11 cellular contexts compared by ENCODE assay signal in genomic region chr10:11148131-11148530, GRCh38.
DNase-seq lines count a peak whose midpoint lies in the region; ATAC-seq and TF ChIP-seq lines count a peak whose summit lies in the region.
"Had no signal": no experiment of that assay in that cellular context is flagged by ENCODE, and none has a peak within 500 bp of the region (broad histone marks: within the 10 kb centered on the region; RNA-seq: fewer than 3 reads in every experiment).

No MANE protein-coding gene starts in this region.

- CTCF ChIA-PET in CD8-positive, alpha-beta memory T cell (lab: Charles Lee), result interaction anchor here (3.1 to 10.8 kb wide), 3 partner anchors 11 to 30 kb away, joined by 20 to 288 read pairs (median 36); no protein-coding TSS in a partner anchor
- CTCF ChIA-PET in mammary epithelial cell (lab: Charles Lee; ENCODE audit: low non-redundant PET), result no interaction called here

- H3K79me2 ChIP-seq in mammary epithelial cell (ENCODE audit: insufficient read depth, low read length), result no peaks in the 10 kb centered on the region

- H3K27ac Mint-ChIP-seq in CD8-positive, alpha-beta memory T cell, result peak overlapping the region; percentile 97 to 100 (median 99)
- peak overlapping the region; percentile 98 to 99 for H3K27ac Mint-ChIP-seq in effector memory CD8-positive, alpha-beta T cell

- ATAC-seq in effector memory CD8-positive, alpha-beta T cell (replicated peaks), result no peak
- peak; percentile 82 to 85 for ATAC-seq in gastrocnemius medialis
- ATAC-seq in HG03460 (IDR thresholded peaks at IDR 0.05; ENCODE audit: unreplicated experiment), result no peak
- ATAC-seq in GM21619 (IDR thresholded peaks at IDR 0.05; ENCODE audit: unreplicated experiment), result no peak

- H3K27ac ChIP-seq in CD8-positive, alpha-beta memory T cell (ENCODE audit: low read depth, low read length), result peak overlapping the region; percentile 14
- H3K27ac ChIP-seq in KOPT-K1 (ENCODE audit: low read depth, low read length, poor library complexity, severe bottlenecking) (peak overlapping the region; percentile 87), gastrocnemius medialis (peak overlapping the region; percentile 42 to 66 (median 54)), mammary epithelial cell (ENCODE audit: insufficient read depth, low read depth, low read length) (no peak overlapping the region)

- no peaks in the 10 kb centered on the region for H3K27me3 Mint-ChIP-seq in CD8-positive, alpha-beta memory T cell
- no peaks in the 10 kb centered on the region for H3K27me3 Mint-ChIP-seq in effector memory CD8-positive, alpha-beta T cell
- H3K27me3 Mint-ChIP-seq: dendritic cell treated with granulocyte-macrophage colony-stimulating factor and Interleukin-4, amounts not matched to agents 40 ng/mL and 50 ng/mL, for 4 days had no signal

- H3K4me3 Mint-ChIP-seq in CD8-positive, alpha-beta memory T cell, result peak overlapping the region; percentile 77 to 85 (median 81)
- peak overlapping the region; percentile 81 to 85 for H3K4me3 Mint-ChIP-seq in effector memory CD8-positive, alpha-beta T cell
- H3K4me3 Mint-ChIP-seq: dendritic cell treated with granulocyte-macrophage colony-stimulating factor and Interleukin-4, amounts not matched to agents 40 ng/mL and 50 ng/mL, for 4 days had no signal

- H3K9me3 ChIP-seq in CD8-positive, alpha-beta memory T cell (ENCODE audit: low read length), result no peaks in the 10 kb centered on the region
- no peaks in the 10 kb centered on the region for H3K9me3 ChIP-seq in KOPT-K1 (ENCODE audit: insufficient read depth, low read length, poor library complexity, severe bottlenecking)
- H3K9me3 ChIP-seq in gastrocnemius medialis, result no peaks in the 10 kb centered on the region
- peaks cover 4% of the 10 kb centered on the region for H3K9me3 ChIP-seq in mammary epithelial cell (replicated peaks; ENCODE audit: insufficient read depth, low read length)
- H3K9me3 ChIP-seq: Caco-2 had no signal

- H3K9me3 Mint-ChIP-seq in CD8-positive, alpha-beta memory T cell, result no peaks in the 10 kb centered on the region
- no peaks in the 10 kb centered on the region for H3K9me3 Mint-ChIP-seq in effector memory CD8-positive, alpha-beta T cell

- no TSS peak for BruUV-seq in mammary epithelial cell (replicated peaks; lab: Mats Ljungman, UMichigan)

- TF ChIP-seq CTCF in gastrocnemius medialis (IDR thresholded peaks at IDR 0.05 in 4 of 5, conservative IDR thresholded peaks at IDR 0.05 in 1 of 5), result no peak
- no peak for TF ChIP-seq CTCF in mammary epithelial cell (conservative IDR thresholded peaks at IDR 0.05 in 1 of 2, IDR thresholded peaks at IDR 0.05 in 1 of 2; ENCODE audit: extremely low read depth in 1 of 2, insufficient read depth in 1 of 2, low read depth in 1 of 2, low read length in 2 of 2)

- TF ChIP-seq POLR2A in gastrocnemius medialis (IDR thresholded peaks at IDR 0.05), result no peak

- peaks cover 100% of the 10 kb centered on the region for H3K4me1 ChIP-seq in CD8-positive, alpha-beta memory T cell (ENCODE audit: insufficient read depth, low read length)
- H3K4me1 ChIP-seq in gastrocnemius medialis, result peaks cover 46 to 55% of the 10 kb centered on the region in 2 donors
- no peaks in the 10 kb centered on the region for H3K4me1 ChIP-seq in mammary epithelial cell (ENCODE audit: insufficient read depth, low read length)
- H3K4me1 ChIP-seq: Caco-2 had no signal

- intact Hi-C loops in gastrocnemius medialis (cut with DNase I; ENCODE audit: low total_unique reads) (loop anchor here (5.0 kb wide), 1 partner anchor 44 kb away; no protein-coding TSS in a partner anchor), mammary epithelial cell (cut with micrococcal nuclease) (no loop called here)

- 71% methylated on average over 6 of the region's 6 CpGs for WGBS in mammary epithelial cell (ENCODE audit: low coverage, missing lambda C conversion rate)

- peak overlapping the region; percentile 10 for H3K4me3 ChIP-seq in CD8-positive, alpha-beta memory T cell (ENCODE audit: low read length)
- H3K4me3 ChIP-seq in gastrocnemius medialis (no peak overlapping the region), mammary epithelial cell (replicated peaks in 1 of 3; ENCODE audit: insufficient read depth in 1 of 3, low read depth in 2 of 3, low read length in 3 of 3) (no peak overlapping the region)

- peaks cover 98 to 100% (median 100%) of the 10 kb centered on the region in 3 donors for H3K4me1 Mint-ChIP-seq in CD8-positive, alpha-beta memory T cell
- peaks cover 81 to 92% of the 10 kb centered on the region in 2 donors for H3K4me1 Mint-ChIP-seq in effector memory CD8-positive, alpha-beta T cell (ENCODE audit: low read depth in 2 of 2)

- dilution Hi-C loops in mammary epithelial cell (cut with HindIII; ENCODE audit: low sequenced_read_pairs), result no loop called here

- no peak overlapping the region for H3K9ac ChIP-seq in mammary epithelial cell (ENCODE audit: insufficient read depth, low read length)

- no peak for DNase-seq in CD8-positive, alpha-beta memory T cell
- no peak for DNase-seq in effector memory CD8-positive, alpha-beta T cell
- DNase-seq in gastrocnemius medialis (peak in 1 of 2 donors; percentile 41), mammary epithelial cell (no peak)
- DNase-seq: Caco-2; NCI-H1105 treated with DMSO at 0.1 percent for 48 hours; stimulated activated CD4-positive, alpha-beta T cell treated with anti-CD3 and anti-CD28 coated beads, Interleukin-4, amount 100 ng/mL, for 24 hours had no signal

- no peak overlapping the region for H3K4me2 ChIP-seq in mammary epithelial cell (ENCODE audit: insufficient read depth, low read depth, low read length)

- in situ Hi-C loops in gastrocnemius medialis (cut with MboI; ENCODE audit: low sequenced_read_pairs in 4 of 4) (no loop called here), mammary epithelial cell (cut with MboI; ENCODE audit: low sequenced_read_pairs in 2 of 2) (no loop called here)

- POLR2A ChIA-PET in CD8-positive, alpha-beta memory T cell (lab: Charles Lee), result interaction anchor here (1.1 to 3.2 kb wide), 4 partner anchors 11 to 78 kb away, joined by 4 to 155 read pairs (median 21); no protein-coding TSS in a partner anchor

- H3K36me3 ChIP-seq in CD8-positive, alpha-beta memory T cell (ENCODE audit: insufficient read depth, low read length), result no peaks in the 10 kb centered on the region
- no peaks in the 10 kb centered on the region for H3K36me3 ChIP-seq in KOPT-K1 (ENCODE audit: insufficient read depth, low read length)
- no peaks in the 10 kb centered on the region for H3K36me3 ChIP-seq in gastrocnemius medialis
- H3K36me3 ChIP-seq in mammary epithelial cell (ENCODE audit: insufficient read depth, low read length), result no peaks in the 10 kb centered on the region

- H2AFZ ChIP-seq in mammary epithelial cell (ENCODE audit: low read depth, low read length), result no peak overlapping the region

- no peaks in the 10 kb centered on the region for H3K36me3 Mint-ChIP-seq in CD8-positive, alpha-beta memory T cell
- peaks cover 31% of the 10 kb centered on the region for H3K36me3 Mint-ChIP-seq in effector memory CD8-positive, alpha-beta T cell (ENCODE audit: insufficient read depth)

- no peaks in the 10 kb centered on the region for H3K27me3 ChIP-seq in CD8-positive, alpha-beta memory T cell (ENCODE audit: insufficient read depth, low read length, poor library complexity, severe bottlenecking)
- H3K27me3 ChIP-seq in gastrocnemius medialis (no peaks in the 10 kb centered on the region), mammary epithelial cell (ENCODE audit: insufficient read depth, low read length) (no peaks in the 10 kb centered on the region)

- no peaks in the 10 kb centered on the region for H4K20me1 ChIP-seq in mammary epithelial cell (ENCODE audit: insufficient read depth, low read length)

Comparison
In these comparisons a context has a peak if more than half of its experiments do, and no peak if none do; other contexts are left out.
1. ATAC-seq: peak in gastrocnemius medialis (2 of 2); none in effector memory CD8-positive, alpha-beta T cell (single experiment), HG03460 (single experiment) and GM21619 (single experiment).